In genomic region chr9:92097997-92098482, GRCh38 we compare ENCODE assay signal across 8 cellular contexts.
DNase-seq lines count a peak whose midpoint lies in the region.

No MANE protein-coding gene starts in this region.

- peak; percentile 59 for DNase-seq in activated gamma-delta T cell treated with Interleukin-2 at 50 U/mL for 16 hours
- no peak for DNase-seq in activated gamma-delta T cell (lab: John Stamatoyannopoulos, UW)
- DNase-seq in central memory CD4-positive, alpha-beta T cell = peak; percentile 62
- peak; percentile 98 for DNase-seq in left kidney (ENCODE audit: low read depth, low spot score)
- DNase-seq in stimulated activated CD8-positive, alpha-beta memory T cell treated with anti-CD3 and anti-CD28 coated beads, Interleukin-12 subunit alpha, Interleukin-12 subunit beta, amount 100 ng/mL, for 4 hours (ENCODE audit: low read depth) = peak; percentile 57
- DNase-seq in hepatic stellate cell (ENCODE audit: low spot score) = no peak
- DNase-seq in NCI-H1417 (lab: John Stamatoyannopoulos, UW) = no peak
- no peak for DNase-seq in NCI-H1436 treated with DMSO at 0.1 percent for 48 hours (lab: John Stamatoyannopoulos, UW)

Comparison
In these comparisons a context has a peak if more than half of its experiments do, and no peak if none do; other contexts are left out.
1. DNase-seq: peak in activated gamma-delta T cell treated with Interleukin-2 at 50 U/mL for 16 hours (single experiment), central memory CD4-positive, alpha-beta T cell (single experiment), left kidney (single experiment) and stimulated activated CD8-positive, alpha-beta memory T cell treated with anti-CD3 and anti-CD28 coated beads, Interleukin-12 subunit alpha, Interleukin-12 subunit beta, amount 100 ng/mL, for 4 hours (single experiment); none in activated gamma-delta T cell (single experiment), hepatic stellate cell (single experiment), NCI-H1417 (0 of 3) and NCI-H1436 treated with DMSO at 0.1 percent for 48 hours (single experiment).